ENCODE assay signal across 8 cellular contexts in the genomic region with DNA sequence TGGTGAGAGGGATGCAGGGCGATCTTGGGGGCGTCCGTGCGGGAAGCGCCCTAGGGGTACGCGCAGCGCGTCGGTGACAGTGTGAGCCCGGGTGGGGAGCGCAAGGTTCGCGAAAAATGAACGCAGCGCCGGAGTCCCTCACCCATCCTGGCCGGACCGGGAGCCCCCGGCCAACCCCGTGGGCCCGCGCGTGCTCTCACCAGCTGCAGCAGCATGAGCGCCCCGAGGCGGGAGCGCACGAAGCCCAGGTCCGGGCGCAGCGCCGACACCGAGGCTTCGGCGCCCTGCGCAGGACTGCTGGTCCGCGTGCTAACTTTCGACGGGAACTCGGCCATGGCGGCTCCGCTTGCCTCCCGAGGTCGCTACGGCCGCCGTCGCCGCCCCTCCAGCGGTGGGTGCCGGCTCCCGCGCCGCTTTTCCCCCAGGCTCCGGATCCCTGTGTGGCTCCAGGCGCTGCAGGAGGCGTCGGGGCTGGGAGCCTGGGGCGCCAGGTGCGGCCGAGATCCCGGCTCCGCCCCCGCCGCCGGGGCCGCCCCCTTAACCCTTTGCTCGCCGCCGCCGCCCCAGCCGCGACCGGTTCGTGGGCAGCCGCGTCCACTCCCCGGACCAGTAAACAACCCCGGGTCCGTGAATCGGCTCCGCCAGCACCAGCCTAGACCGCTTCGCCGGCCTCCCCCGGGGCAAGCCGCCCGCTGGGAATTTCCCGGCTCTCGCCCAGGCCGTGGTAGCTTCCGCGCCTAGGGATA. TPM values are rescaled to one million over a fixed set of nuclear protein-coding genes. Genes with fewer than 3 reads are reported as not detected.
DNase-seq lines count a peak whose midpoint lies in the region; ATAC-seq and TF ChIP-seq lines count a peak whose summit lies in the region.

Gene PLLP (minus strand): TSS at position 467 of the 746 bp plus-strand sequence. CDS start 132 bp downstream, at position 335.

- peak within 1 kb of the TSS; percentile 69 for H3K4me2 ChIP-seq in GM23248 (ENCODE audit: unreplicated experiment)

- H3K4me1 Mint-ChIP-seq in T-helper 1 cell treated with Interleukin-12 subunit alpha and Interleukin-12 subunit beta and Interleukin-4 antibody, amounts not matched to agents 30 μg/mL and 1 μg/mL, for 36 hours (ENCODE audit: low read depth) = peaks cover 22% of the 10 kb centered on the region
- peaks cover 34% of the 10 kb centered on the region for H3K4me1 Mint-ChIP-seq in MCF 10A (ENCODE audit: insufficient read depth, unreplicated experiment)

- H3K36me3 ChIP-seq in GM23248 (ENCODE audit: low read depth) = no peaks in the 10 kb centered on the region
- H3K36me3 ChIP-seq in iPS-20b (ENCODE audit: insufficient read depth, low read depth, low read length) = no peaks in the 10 kb centered on the region
- no peaks in the 10 kb centered on the region for H3K36me3 ChIP-seq in sigmoid colon

- H3F3A ChIP-seq in GM23248 (ENCODE audit: insufficient read depth) = no peaks in the 10 kb centered on the region

- TF ChIP-seq EP300 in sigmoid colon (IDR thresholded peaks at IDR 0.05) = no peak

- ATAC-seq in GM18873 (IDR thresholded peaks at IDR 0.05; ENCODE audit: low FRiP score, unreplicated experiment) (no peak), GM21367 (IDR thresholded peaks at IDR 0.05; ENCODE audit: unreplicated experiment) (no peak)

- no peaks in the 10 kb centered on the region for H4K20me1 ChIP-seq in GM23248 (ENCODE audit: insufficient read depth)

- peak within 1 kb of the TSS; percentile 81 for H3K4me3 Mint-ChIP-seq in T-helper 1 cell treated with Interleukin-12 subunit alpha and Interleukin-12 subunit beta and Interleukin-4 antibody, amounts not matched to agents 30 μg/mL and 1 μg/mL, for 36 hours
- peak within 1 kb of the TSS; percentile 72 for H3K4me3 Mint-ChIP-seq in MCF 10A (ENCODE audit: unreplicated experiment)

- TF ChIP-seq CTCF in MCF 10A (IDR thresholded peaks at IDR 0.05; ENCODE audit: unreplicated experiment) (no peak), sigmoid colon (IDR thresholded peaks at IDR 0.05) (no peak)

- intact Hi-C loops in MCF 10A (cut with micrococcal nuclease) = no loop called here
- intact Hi-C loops in sigmoid colon (cut with DNase I) = no loop called here

- DNase-seq in AG08395 (ENCODE audit: low spot score) (peak; percentile 41), GM23248 (peak; percentile 52), MCF 10A (ENCODE audit: unreplicated experiment) (peak; percentile 37), sigmoid colon (peak; percentile 61)

- H3K4me3 ChIP-seq in GM23248 (peak within 1 kb of the TSS; percentile 69), iPS-20b (ENCODE audit: low read length) (peak within 1 kb of the TSS; percentile 74), sigmoid colon (peak within 1 kb of the TSS; percentile 24 to 60 (median 52))

- H3K79me2 ChIP-seq in GM23248 (ENCODE audit: insufficient read depth) = no peaks in the 10 kb centered on the region

- no peaks in the 10 kb centered on the region for H3K36me3 Mint-ChIP-seq in T-helper 1 cell treated with Interleukin-12 subunit alpha and Interleukin-12 subunit beta and Interleukin-4 antibody, amounts not matched to agents 30 μg/mL and 1 μg/mL, for 36 hours (ENCODE audit: low read depth)
- no peaks in the 10 kb centered on the region for H3K36me3 Mint-ChIP-seq in MCF 10A (ENCODE audit: insufficient read depth, unreplicated experiment)

- peaks cover 39% of the 10 kb centered on the region for H3K27me3 Mint-ChIP-seq in T-helper 1 cell treated with Interleukin-12 subunit alpha and Interleukin-12 subunit beta and Interleukin-4 antibody, amounts not matched to agents 30 μg/mL and 1 μg/mL, for 36 hours (ENCODE audit: low read depth)
- H3K27me3 Mint-ChIP-seq in MCF 10A (ENCODE audit: insufficient read depth, unreplicated experiment) = no peaks in the 10 kb centered on the region

- H3K27me3 ChIP-seq in GM23248 (replicated peaks; ENCODE audit: insufficient read depth) (peaks cover 26% of the 10 kb centered on the region), iPS-20b (ENCODE audit: insufficient read depth, low read length) (peaks cover 40% of the 10 kb centered on the region), sigmoid colon (peaks cover 9 to 37% (median 26%) of the 10 kb centered on the region in 3 donors)

- in situ Hi-C loops in GM23248 (cut with MboI) = no loop called here

- no peak for TF ChIP-seq POLR2A in sigmoid colon (IDR thresholded peaks at IDR 0.05)

- H3K9me3 ChIP-seq in GM23248 (ENCODE audit: low read depth) = no peaks in the 10 kb centered on the region
- H3K9me3 ChIP-seq in iPS-20b (ENCODE audit: insufficient read depth, low read depth, low read length) = no peaks in the 10 kb centered on the region
- H3K9me3 ChIP-seq in sigmoid colon = no peaks in the 10 kb centered on the region

- BruUV-seq in MCF 10A (replicated peaks; lab: Mats Ljungman, UMichigan) = no TSS peak

- H3K4me1 ChIP-seq in GM23248 (ENCODE audit: insufficient read depth) (no peaks in the 10 kb centered on the region), iPS-20b (ENCODE audit: insufficient read depth, low read length) (no peaks in the 10 kb centered on the region; the same call in 1 of the 2 replicates), sigmoid colon (peaks cover 0 to 14% (median 13%) of the 10 kb centered on the region in 4 donors)

- WGBS in GM23248 (ENCODE audit: low coverage in 1 of 2, low lambda C conversion rate in 2 of 2, missing lambda C conversion rate in 2 of 2), 2 experiments = 2 to 4% methylated on average over 53 to 55 of the region's 95 CpGs
- 1 to 2% methylated on average over 95 of the region's 95 CpGs for WGBS in sigmoid colon, 2 donors

- peak within 1 kb of the TSS; percentile 43; the same call in 1 of the 2 replicates for H3K9ac ChIP-seq in GM23248
- H3K9ac ChIP-seq in iPS-20b (ENCODE audit: low read depth, low read length) = no peak within 1 kb of the TSS; the same call in 1 of the 2 replicates

- no peaks in the 10 kb centered on the region for H3K9me2 ChIP-seq in GM23248 (ENCODE audit: insufficient read depth)

- H3K27ac ChIP-seq in GM23248 (no peak within 1 kb of the TSS), iPS-20b (ENCODE audit: low read length) (no peak within 1 kb of the TSS), sigmoid colon (peak within 1 kb of the TSS in 2 of 4 donors; percentile 18 to 26)

- H3K9me3 Mint-ChIP-seq in T-helper 1 cell treated with Interleukin-12 subunit alpha and Interleukin-12 subunit beta and Interleukin-4 antibody, amounts not matched to agents 30 μg/mL and 1 μg/mL, for 36 hours = no peaks in the 10 kb centered on the region
- H3K9me3 Mint-ChIP-seq in MCF 10A (ENCODE audit: unreplicated experiment) = no peaks in the 10 kb centered on the region

- POLR2A ChIA-PET in MCF 10A (lab: Yijun Ruan, JAX) = interaction anchor here (0.6 to 0.7 kb wide), 3 partner anchors 40 to 221 kb away, joined by 3 read pairs; no protein-coding TSS in a partner anchor

- CTCF ChIA-PET in MCF 10A (lab: Yijun Ruan, JAX) = no interaction called here

- no peak within 1 kb of the TSS for H3K27ac Mint-ChIP-seq in T-helper 1 cell treated with Interleukin-12 subunit alpha and Interleukin-12 subunit beta and Interleukin-4 antibody, amounts not matched to agents 30 μg/mL and 1 μg/mL, for 36 hours
- no peak within 1 kb of the TSS for H3K27ac Mint-ChIP-seq in MCF 10A (ENCODE audit: low read depth, unreplicated experiment)

- peak within 1 kb of the TSS; percentile 64 for H2AFZ ChIP-seq in GM23248

RNA-seq across cellular contexts. Expression of gene PLLP, which starts in this region (rescaled TPM):
- total RNA-seq in GM23248 (2014; rRNA removed; shearing (Covaris generic)) = not detected in 2 replicates
- polyA plus RNA-seq in GM23248 (2016; fragmentation: Nextera tagmentation; extraction: Ambion mirVana) (0.44 and 0.46 TPM in 2 replicates), sigmoid colon (10 to 100 TPM in 1 of 3 donors, 1 to 10 TPM in 2; 4.2 to 10.2 (median 8.0) TPM)
- total RNA-seq in MCF 10A (2022) (3.9 and 6.1 TPM in 2 replicates), sigmoid colon (1 to 10 TPM in 3 of 4 donors, under 1 TPM in 1; 0.99 to 4.7 (median 2.8) TPM)

Comparison
In these comparisons a context has a peak if more than half of its experiments do, and no peak if none do; other contexts are left out.
1. Peak in DNase-seq, H3K4me3 ChIP-seq, H3K9ac ChIP-seq and H3K4me2 ChIP-seq in GM23248; RNA of the gene not detected or under 1 TPM.